ENCODE assay signal across 8 cellular contexts in genomic region chr2:290090-290722, GRCh38. TPM values are rescaled to one million over a fixed set of nuclear protein-coding genes. Genes with fewer than 3 reads are reported as not detected.
DNase-seq lines count a peak whose midpoint lies in the region; ATAC-seq and TF ChIP-seq lines count a peak whose summit lies in the region.

No MANE protein-coding gene starts in this region.

- H3K27me3 ChIP-seq in left lung, result peaks cover 4 to 74% of the 10 kb centered on the region in 2 donors

- CTCF ChIA-PET in Calu3 (lab: Charles Lee), result interaction anchor here (0.7 to 0.9 kb wide), 3 partner anchors 9 to 43 kb away, joined by 3 to 4 read pairs (median 3); no protein-coding TSS in a partner anchor

- peak; percentile 77 for DNase-seq in Calu3
- DNase-seq in activated CD4-positive, alpha-beta T cell treated with anti-CD3 and anti-CD28 coated beads for 48 hours, result peak; percentile 63
- DNase-seq in ecto neural progenitor cell (ENCODE audit: low spot score), result peak; percentile 77
- peak; percentile 74 to 89 for DNase-seq in left lung
- DNase-seq in stimulated activated CD4-positive, alpha-beta T cell treated with anti-CD3 and anti-CD28 coated beads, Interleukin-2, amount 100 ng/mL, for 4 hours (ENCODE audit: low read depth), result peak; percentile 31

- TF ChIP-seq CTCF in Calu3 (IDR thresholded peaks at IDR 0.05; ENCODE audit: unreplicated experiment) (peak; percentile 64), LNCAP (IDR thresholded peaks at IDR 0.05) (peak; percentile 82), left lung (IDR thresholded peaks at IDR 0.05) (peak; percentile 65 to 77)

- peaks cover 8% of the 10 kb centered on the region for H3K36me3 Mint-ChIP-seq in Calu3 (ENCODE audit: insufficient read depth, unreplicated experiment)

- H3K27me3 Mint-ChIP-seq in Calu3 (ENCODE audit: unreplicated experiment), result peaks cover 41% of the 10 kb centered on the region

- BruUV-seq in Calu3 (replicated peaks; lab: Mats Ljungman, UMichigan), result no TSS peak

- peak overlapping the region; percentile 49 to 50 for H3K4me3 ChIP-seq in left lung

- ATAC-seq in left lung (peak; percentile 85), GM21576 (IDR thresholded peaks at IDR 0.05; ENCODE audit: unreplicated experiment) (no peak), HG03378 (IDR thresholded peaks at IDR 0.05; ENCODE audit: unreplicated experiment) (no peak)

- no peak overlapping the region for H3K27ac Mint-ChIP-seq in Calu3 (ENCODE audit: unreplicated experiment)

- H3K4me1 ChIP-seq in left lung, result peaks cover 2 to 34% of the 10 kb centered on the region in 2 donors

- no peaks in the 10 kb centered on the region for H3K9me3 Mint-ChIP-seq in Calu3 (ENCODE audit: low read depth, unreplicated experiment)

- peaks cover 5% of the 10 kb centered on the region for H3K4me1 Mint-ChIP-seq in Calu3 (ENCODE audit: low read depth, unreplicated experiment)

- H3K36me3 ChIP-seq in left lung, result no peaks in the 10 kb centered on the region

- H3K27ac ChIP-seq in left lung, result no peak overlapping the region

- H3K4me3 Mint-ChIP-seq in Calu3 (ENCODE audit: low read depth, unreplicated experiment), result peak overlapping the region; percentile 68

- intact Hi-C loops in Calu3 (cut with micrococcal nuclease; ENCODE audit: unreplicated experiment), result loop anchor here (1.0 to 10.0 kb wide), 3 partner anchors 44 to 235 kb away; no protein-coding TSS in a partner anchor
- intact Hi-C loops in left lung (cut with DNase I), result no loop called here

- no peaks in the 10 kb centered on the region for H3K9me3 ChIP-seq in left lung

RNA-seq across cellular contexts. Expression of gene ALKAL2, which starts 2.3 kb away (rescaled TPM):
- total RNA-seq in Calu3 (2022), result not detected in 2 replicates
- 1 to 10 TPM; 3.1 to 8.9 TPM for total RNA-seq in left lung

RNA-seq across cellular contexts. Expression of gene ACP1, which starts 25.5 kb away (rescaled TPM):
- total RNA-seq in Calu3 (2022) (120 and 124 TPM in 2 replicates), left lung (10 to 100 TPM; 76.5 to 80.6 TPM)

RNA-seq across cellular contexts. Expression of gene SH3YL1, which starts 26.4 kb away (rescaled TPM):
- total RNA-seq in Calu3 (2022) (86.4 and 97.0 TPM in 2 replicates), left lung (10 to 100 TPM; 49.1 to 96.1 TPM)

Comparison
In these comparisons a context has a peak if more than half of its experiments do, and no peak if none do; other contexts are left out.
1. DNase-seq: peak in every context shown above with its lines; median percentile 82 in left lung; 77 in Calu3; 77 in ecto neural progenitor cell; 63 in activated CD4-positive, alpha-beta T cell treated with anti-CD3 and anti-CD28 coated beads for 48 hours; 31 in stimulated activated CD4-positive, alpha-beta T cell treated with anti-CD3 and anti-CD28 coated beads, Interleukin-2, amount 100 ng/mL, for 4 hours.